Comparison of ENCODE assay signal across 20 cellular contexts in genomic region chr17:54372071-54372720, GRCh38.
"Had no signal": no experiment of that assay in that cellular context is flagged by ENCODE, and none has a peak within 500 bp of the region (broad histone marks: within the 10 kb centered on the region; RNA-seq: fewer than 3 reads in every experiment).

No MANE protein-coding gene starts in this region.

- H3K4me3 ChIP-seq: ascending aorta, breast epithelium, gastrocnemius medialis, heart right ventricle, left ventricle myocardium inferior, spleen, testis, upper lobe of right lung had no signal

- H3K36me3 ChIP-seq: ascending aorta, breast epithelium, gastrocnemius medialis, heart right ventricle, left ventricle myocardium inferior, spleen, upper lobe of right lung, WERI-Rb-1 had no signal

- H3K27me3 ChIP-seq: ascending aorta, breast epithelium, gastrocnemius medialis, heart right ventricle, spleen, testis, upper lobe of right lung had no signal

- H3K27ac Mint-ChIP-seq: activated CD4-positive, alpha-beta memory T cell treated with anti-CD3 and anti-CD28 coated beads for 36 hours; activated CD4-positive, alpha-beta T cell treated with anti-CD3 and anti-CD28 coated beads for 36 hours; activated naive CD4-positive, alpha-beta T cell treated with anti-CD3 and anti-CD28 coated beads, Interleukin-2, amount 10 ng/mL, durations not matched to agents 7 days and 5 days; activated T-cell treated with anti-CD3 and anti-CD28 coated beads, Interleukin-2, amount 50 U/mL, for 24 hours; natural killer cell; stimulated activated naive CD8-positive, alpha-beta T cell treated with anti-CD3 and anti-CD28 coated beads, Interleukin-15, amount 100 ng/mL, for 72 hours; T-helper 1 cell treated with Interleukin-12 subunit alpha and Interleukin-12 subunit beta and Interleukin-4 antibody, amounts not matched to agents 30 μg/mL and 1 μg/mL, for 36 hours had no signal

- H3K9me3 ChIP-seq: ascending aorta, breast epithelium, gastrocnemius medialis, testis, upper lobe of right lung had no signal

- H3K36me3 Mint-ChIP-seq: activated CD4-positive, alpha-beta memory T cell treated with anti-CD3 and anti-CD28 coated beads for 36 hours; activated naive CD4-positive, alpha-beta T cell treated with anti-CD3 and anti-CD28 coated beads, Interleukin-2, amount 10 ng/mL, durations not matched to agents 7 days and 5 days; natural killer cell had no signal

- H3K4me1 ChIP-seq: ascending aorta, breast epithelium, gastrocnemius medialis, heart right ventricle, left ventricle myocardium inferior, spleen, testis, upper lobe of right lung had no signal

- H3K27ac ChIP-seq: ascending aorta, breast epithelium, epithelial cell of prostate, gastrocnemius medialis, heart right ventricle, left ventricle myocardium inferior, spleen, testis, upper lobe of right lung, WERI-Rb-1 had no signal

- H3K4me3 Mint-ChIP-seq: activated CD4-positive, alpha-beta memory T cell treated with anti-CD3 and anti-CD28 coated beads for 36 hours; activated CD4-positive, alpha-beta T cell treated with anti-CD3 and anti-CD28 coated beads for 36 hours; activated naive CD4-positive, alpha-beta T cell treated with anti-CD3 and anti-CD28 coated beads, Interleukin-2, amount 10 ng/mL, durations not matched to agents 7 days and 5 days; activated T-cell treated with anti-CD3 and anti-CD28 coated beads, Interleukin-2, amount 50 U/mL, for 24 hours; natural killer cell; stimulated activated naive CD8-positive, alpha-beta T cell treated with anti-CD3 and anti-CD28 coated beads, Interleukin-15, amount 100 ng/mL, for 72 hours; T-helper 1 cell treated with Interleukin-12 subunit alpha and Interleukin-12 subunit beta and Interleukin-4 antibody, amounts not matched to agents 30 μg/mL and 1 μg/mL, for 36 hours had no signal

- H3K27me3 Mint-ChIP-seq: activated CD4-positive, alpha-beta memory T cell treated with anti-CD3 and anti-CD28 coated beads for 36 hours; activated CD4-positive, alpha-beta T cell treated with anti-CD3 and anti-CD28 coated beads for 36 hours; activated naive CD4-positive, alpha-beta T cell treated with anti-CD3 and anti-CD28 coated beads, Interleukin-2, amount 10 ng/mL, durations not matched to agents 7 days and 5 days; activated T-cell treated with anti-CD3 and anti-CD28 coated beads, Interleukin-2, amount 50 U/mL, for 24 hours; stimulated activated naive CD8-positive, alpha-beta T cell treated with anti-CD3 and anti-CD28 coated beads, Interleukin-15, amount 100 ng/mL, for 72 hours had no signal

- H3K9me3 Mint-ChIP-seq: activated CD4-positive, alpha-beta memory T cell treated with anti-CD3 and anti-CD28 coated beads for 36 hours; stimulated activated naive CD8-positive, alpha-beta T cell treated with anti-CD3 and anti-CD28 coated beads, Interleukin-15, amount 100 ng/mL, for 72 hours; T-helper 1 cell treated with Interleukin-12 subunit alpha and Interleukin-12 subunit beta and Interleukin-4 antibody, amounts not matched to agents 30 μg/mL and 1 μg/mL, for 36 hours had no signal

- ATAC-seq: activated CD4-positive, alpha-beta T cell treated with anti-CD3 and anti-CD28 coated beads for 36 hours; gastrocnemius medialis; heart right ventricle; natural killer cell; sciatic nerve; stimulated activated naive CD8-positive, alpha-beta T cell treated with anti-CD3 and anti-CD28 coated beads, Interleukin-15, amount 100 ng/mL, for 72 hours; upper lobe of right lung had no signal

- H3K4me1 Mint-ChIP-seq: activated CD4-positive, alpha-beta T cell treated with anti-CD3 and anti-CD28 coated beads for 36 hours; activated naive CD4-positive, alpha-beta T cell treated with anti-CD3 and anti-CD28 coated beads, Interleukin-2, amount 10 ng/mL, durations not matched to agents 7 days and 5 days; natural killer cell; stimulated activated naive CD8-positive, alpha-beta T cell treated with anti-CD3 and anti-CD28 coated beads, Interleukin-15, amount 100 ng/mL, for 72 hours had no signal

- DNase-seq: activated CD4-positive, alpha-beta memory T cell treated with anti-CD3 and anti-CD28 coated beads for 36 hours; activated CD4-positive, alpha-beta T cell treated with anti-CD3 and anti-CD28 coated beads for 36 hours; activated naive CD4-positive, alpha-beta T cell treated with anti-CD3 and anti-CD28 coated beads, Interleukin-2, amount 10 ng/mL, durations not matched to agents 7 days and 5 days; activated T-cell treated with anti-CD3 and anti-CD28 coated beads, Interleukin-2, amount 50 U/mL, for 24 hours; cerebellar nuclear complex; effector memory CD4-positive, alpha-beta T cell; gastrocnemius medialis; heart right ventricle; left ventricle myocardium inferior; natural killer cell; spleen; stimulated activated naive CD8-positive, alpha-beta T cell treated with anti-CD3 and anti-CD28 coated beads, Interleukin-15, amount 100 ng/mL, for 72 hours; testis; upper lobe of right lung; WERI-Rb-1 had no signal
